Comparison of ENCODE assay signal across 8 cellular contexts in genomic region chr2:24082787-24083566, GRCh38. TPM values are rescaled to one million over a fixed set of nuclear protein-coding genes. Genes with fewer than 3 reads are reported as not detected.
DNase-seq lines count a peak whose midpoint lies in the region; ATAC-seq and TF ChIP-seq lines count a peak whose summit lies in the region.

No MANE protein-coding gene starts in this region.

- peaks cover 4% of the 10 kb centered on the region; the same call in 1 of the 2 replicates for H3K4me1 ChIP-seq in BE2C
- H3K4me1 ChIP-seq in Karpas-422 (ENCODE audit: low read length), result peaks cover 20% of the 10 kb centered on the region

- no peaks in the 10 kb centered on the region for H4K20me1 ChIP-seq in Karpas-422 (ENCODE audit: insufficient read depth, low read depth, low read length)

- H3K9me2 ChIP-seq in Karpas-422 (replicated peaks; ENCODE audit: insufficient read depth, low read length), result no peaks in the 10 kb centered on the region

- TF ChIP-seq CTCF in BE2C (IDR thresholded peaks at IDR 0.05; ENCODE audit: low read depth, low read length) (no peak), coronary artery (IDR thresholded peaks at IDR 0.05) (no peak)

- no peak for ATAC-seq in naive B cell (ENCODE audit: low read depth in 2 of 2)

- peak overlapping the region in 6 of 8 donors; percentile 89 to 97 (median 92) for H3K4me3 Mint-ChIP-seq in naive B cell

- H3K79me2 ChIP-seq in Karpas-422 (ENCODE audit: low read length), result no peaks in the 10 kb centered on the region

- H3K9me3 ChIP-seq in BE2C, result no peaks in the 10 kb centered on the region
- no peaks in the 10 kb centered on the region for H3K9me3 ChIP-seq in Karpas-422 (ENCODE audit: low read length)

- H3K36me3 ChIP-seq in BE2C, result peaks cover 7% of the 10 kb centered on the region; the same call in 1 of the 2 replicates
- no peaks in the 10 kb centered on the region; the same call in 1 of the 2 replicates for H3K36me3 ChIP-seq in Karpas-422 (ENCODE audit: insufficient read depth, low read length)

- peak overlapping the region; percentile 93 for H3K27ac ChIP-seq in Karpas-422 (ENCODE audit: low read length)
- peak overlapping the region; percentile 81 to 97 for H3K27ac ChIP-seq in coronary artery

- H2AFZ ChIP-seq in Karpas-422 (ENCODE audit: low read length), result peak overlapping the region; percentile 71; the same call in 1 of the 2 replicates

- peak overlapping the region; percentile 97 for H3K4me2 ChIP-seq in Karpas-422 (ENCODE audit: low read depth, low read length, poor library complexity, severe bottlenecking)

- no peaks in the 10 kb centered on the region for H3K27me3 Mint-ChIP-seq in naive B cell

- H3K4me3 ChIP-seq in BE2C (ENCODE audit: low read depth, low read length) (peak overlapping the region; percentile 77), Karpas-422 (ENCODE audit: low read length) (peak overlapping the region; percentile 70), coronary artery (peak overlapping the region; percentile 81)

- peak overlapping the region; percentile 84 for H3K9ac ChIP-seq in Karpas-422 (ENCODE audit: low read length)

- peak overlapping the region in 3 of 6 donors; percentile 82 to 91 (median 89) for H3K27ac Mint-ChIP-seq in naive B cell

- DNase-seq in BE2C (no peak), Karpas-422 (peak; percentile 54), coronary artery (ENCODE audit: low spot score) (peak; percentile 62), naive B cell (no peak), SKM-1 treated with dmso at 0.1 percent for 144 hours (lab: John Stamatoyannopoulos, UW; ENCODE audit: unreplicated experiment) (no peak), globus pallidus (ENCODE audit: low spot score) (no peak), AML-193 (lab: John Stamatoyannopoulos, UW) (no peak)
- no peak for DNase-seq in activated CD8-positive, alpha-beta memory T cell treated with anti-CD3 and anti-CD28 coated beads, Interleukin-2, amount 50 U/mL, for 4 hours

- peaks cover 14 to 17% (median 14%) of the 10 kb centered on the region in 3 donors for H3K4me1 Mint-ChIP-seq in naive B cell

- H3K27me3 ChIP-seq in BE2C (no peaks in the 10 kb centered on the region), Karpas-422 (ENCODE audit: low read length) (no peaks in the 10 kb centered on the region)

- peaks cover 0 to 8% of the 10 kb centered on the region in 2 donors for H3K36me3 Mint-ChIP-seq in naive B cell

- H3K9me3 Mint-ChIP-seq in naive B cell, result no peaks in the 10 kb centered on the region

RNA-seq across cellular contexts. Expression of gene TP53I3, which starts 1.7 kb away (rescaled TPM):
- 63.8 TPM for polyA plus RNA-seq in BE2C (2012; ENCODE audit: insufficient read depth, insufficient read length, low read depth)
- total RNA-seq in Karpas-422 (2014; rRNA removed; shearing (Covaris generic); ENCODE audit: low replicate concordance), result 3.4 and 13.5 TPM in 2 replicates
- polyA plus RNA-seq in naive B cell (ENCODE audit: low read depth in 6 of 6), result 1 to 10 TPM in 4 of 6 donors, under 1 TPM in 1, not detected in 1; 0.65 to 2.7 (median 1.2) TPM

RNA-seq across cellular contexts. Expression of gene SF3B6, which starts 6.9 kb away (rescaled TPM):
- polyA plus RNA-seq in BE2C (2012; ENCODE audit: insufficient read depth, insufficient read length, low read depth), result 249 TPM
- total RNA-seq in Karpas-422 (2014; rRNA removed; shearing (Covaris generic); ENCODE audit: low replicate concordance), result 181 and 285 TPM in 2 replicates
- polyA plus RNA-seq in naive B cell (ENCODE audit: low read depth in 6 of 6), result 100 to 1,000 TPM; 148 to 229 (median 185) TPM

RNA-seq across cellular contexts. Expression of gene FKBP1B, which starts 33.4 kb away (rescaled TPM):
- 11.0 TPM for polyA plus RNA-seq in BE2C (2012; ENCODE audit: insufficient read depth, insufficient read length, low read depth)
- 0.71 and 3.6 TPM in 2 replicates for total RNA-seq in Karpas-422 (2014; rRNA removed; shearing (Covaris generic); ENCODE audit: low replicate concordance)
- polyA plus RNA-seq in naive B cell (ENCODE audit: low read depth in 6 of 6), result 1 to 10 TPM in 5 of 6 donors, not detected in 1; 1.4 to 2.4 (median 1.4) TPM

RNA-seq across cellular contexts. Expression of gene WDCP, which starts 35.8 kb away (rescaled TPM):
- polyA plus RNA-seq in BE2C (2012; ENCODE audit: insufficient read depth, insufficient read length, low read depth), result 11.6 TPM
- total RNA-seq in Karpas-422 (2014; rRNA removed; shearing (Covaris generic); ENCODE audit: low replicate concordance), result 8.8 and 24.3 TPM in 2 replicates
- polyA plus RNA-seq in naive B cell (ENCODE audit: low read depth in 6 of 6), result 1 to 10 TPM in 5 of 6 donors, not detected in 1; 4.1 to 9.8 (median 5.2) TPM

RNA-seq across cellular contexts. Expression of gene PFN4, which starts 40.2 kb away (rescaled TPM):
- not detected for polyA plus RNA-seq in BE2C (2012; ENCODE audit: insufficient read depth, insufficient read length, low read depth)
- total RNA-seq in Karpas-422 (2014; rRNA removed; shearing (Covaris generic); ENCODE audit: low replicate concordance), result 2.1 TPM in 1 of 2 replicates, not detected in the other
- polyA plus RNA-seq in naive B cell (ENCODE audit: low read depth in 6 of 6), result not detected

Comparison
In these comparisons a context has a peak if more than half of its experiments do, and no peak if none do; other contexts are left out.
1. DNase-seq: peak in Karpas-422 (single experiment) and coronary artery (single experiment); none in BE2C (single experiment), naive B cell (single experiment), SKM-1 treated with dmso at 0.1 percent for 144 hours (single experiment), globus pallidus (single experiment), AML-193 (0 of 2) and activated CD8-positive, alpha-beta memory T cell treated with anti-CD3 and anti-CD28 coated beads, Interleukin-2, amount 50 U/mL, for 4 hours (single experiment).
2. Peak in every context shown above with its lines, with median percentiles within 50 percentile points of each other: H3K4me3 ChIP-seq.